Comparison of ENCODE assay signal across 14 cellular contexts in genomic region chr20:36569847-36570429, GRCh38. TPM values are rescaled to one million over a fixed set of nuclear protein-coding genes. Genes with fewer than 3 reads are reported as not detected.
A peak's percentile ranks its signal among the peaks of the same experiment; 100 is the strongest.
DNase-seq lines count a peak whose midpoint lies in the region; ATAC-seq, FAIRE-seq and TF ChIP-seq lines count a peak whose summit lies in the region.
"Had no signal": no experiment of that assay in that cellular context is flagged by ENCODE, and none has a peak within 500 bp of the region (broad histone marks: within the 10 kb centered on the region; RNA-seq: fewer than 3 reads in every experiment).

No MANE protein-coding gene starts in this region.

- H2AK9ac ChIP-seq in IMR-90 (replicated peaks; ENCODE audit: low read depth, low read length, poor library complexity), result no peak overlapping the region

- peaks cover 19% of the 10 kb centered on the region for H3K4me1 ChIP-seq in CD8-positive, alpha-beta T cell (ENCODE audit: insufficient read depth, low read length)
- H3K4me1 ChIP-seq in IMR-90 (ENCODE audit: control insufficient read depth, insufficient read depth, low read length) (peaks cover 6% of the 10 kb centered on the region), astrocyte (ENCODE audit: insufficient read depth, low read length) (peaks cover 20% of the 10 kb centered on the region), mesenchymal stem cell (ENCODE audit: control insufficient read depth, insufficient read depth, low read depth, low read length) (peaks cover 18% of the 10 kb centered on the region), tibial artery (peaks cover 0 to 18% (median 8%) of the 10 kb centered on the region in 4 donors)

- H3K9ac ChIP-seq in IMR-90 (ENCODE audit: low read depth, low read length) (no peak overlapping the region), astrocyte (ENCODE audit: low read length) (no peak overlapping the region), mesenchymal stem cell (ENCODE audit: low read length) (no peak overlapping the region)
- H3K9ac ChIP-seq: parathyroid adenoma had no signal

- H3K23ac ChIP-seq in IMR-90 (ENCODE audit: low read depth, low read length) (no peak overlapping the region), mesenchymal stem cell (ENCODE audit: low read length in 2 of 2) (no peak overlapping the region)

- TF ChIP-seq POLR2A in IMR-90 (IDR thresholded peaks at IDR 0.05; ENCODE audit: low read depth, low read length), result no peak

- POLR2A ChIA-PET in CD8-positive, alpha-beta T cell (lab: Charles Lee), result interaction anchor here (1.3 to 7.4 kb wide), 2 partner anchors 27 to 36 kb away, joined by 5 to 77 read pairs; partner anchors contain the start of gene RAB5IF
- POLR2A ChIA-PET in IMR-90 (lab: Charles Lee; ENCODE audit: unreplicated experiment), result no interaction called here

- H2BK5ac ChIP-seq in IMR-90 (ENCODE audit: low read depth, low read length, poor library complexity, severe bottlenecking) (no peak overlapping the region), mesenchymal stem cell (ENCODE audit: low read depth, low read length, poor library complexity, severe bottlenecking) (no peak overlapping the region)

- BruUV-seq in IMR-90 (replicated peaks; lab: Mats Ljungman, UMichigan), result no TSS peak

- in situ Hi-C loops in IMR-90 (cut with MboI; ENCODE audit: low sequenced_read_pairs), result no loop called here

- peaks cover 10% of the 10 kb centered on the region for H3K9me1 ChIP-seq in IMR-90 (ENCODE audit: insufficient read depth, low read length)

- dilution Hi-C loops in IMR-90 (cut with HindIII; ENCODE audit: low sequenced_read_pairs, unreplicated experiment), result no loop called here

- peaks cover 2% of the 10 kb centered on the region for H3K9me3 Mint-ChIP-seq in CD8-positive, alpha-beta T cell
- peaks cover 2% of the 10 kb centered on the region for H3K9me3 Mint-ChIP-seq in astrocyte (ENCODE audit: unreplicated experiment)

- TF ChIP-seq RAD21 in IMR-90 (IDR thresholded peaks at IDR 0.05; ENCODE audit: low read length), result no peak

- H3K36me3 ChIP-seq in CD8-positive, alpha-beta T cell (ENCODE audit: insufficient read depth, low read length), result no peaks in the 10 kb centered on the region
- no peaks in the 10 kb centered on the region for H3K36me3 ChIP-seq in IMR-90 (ENCODE audit: control insufficient read depth, insufficient read depth, low read length)
- no peaks in the 10 kb centered on the region for H3K36me3 ChIP-seq in astrocyte (ENCODE audit: insufficient read depth, low read length)
- no peaks in the 10 kb centered on the region for H3K36me3 ChIP-seq in mesenchymal stem cell (ENCODE audit: control insufficient read depth in 1 of 2, insufficient read depth in 2 of 2, low read depth in 1 of 2, low read length in 2 of 2)
- no peaks in the 10 kb centered on the region for H3K36me3 ChIP-seq in tibial artery

- no peak for TF ChIP-seq CTCF in CD8-positive, alpha-beta T cell (IDR thresholded peaks at IDR 0.05)
- TF ChIP-seq CTCF in IMR-90 (conservative IDR thresholded peaks at IDR 0.05; ENCODE audit: low read depth, low read length), result no peak
- no peak for TF ChIP-seq CTCF in astrocyte (IDR thresholded peaks at IDR 0.05; ENCODE audit: insufficient read depth, low read depth, low read length)
- TF ChIP-seq CTCF in tibial artery (IDR thresholded peaks at IDR 0.05), result no peak

- no peak for ATAC-seq in CD8-positive, alpha-beta T cell
- no peak for ATAC-seq in IMR-90 (ENCODE audit: low read depth)
- no peak for ATAC-seq in HG02973 (IDR thresholded peaks at IDR 0.05; ENCODE audit: unreplicated experiment)
- ATAC-seq: activated CD4-positive, CD25-positive, alpha-beta regulatory T cell treated with anti-CD3 and anti-CD28 coated beads, Interleukin-2, amount 50 U/mL, for 24 hours; stimulated activated naive B cell treated with anti-CD40 and anti-IgM and Interleukin-4, amounts not matched to agents 10 μg/mL and 1 μg/mL and 100 μg/mL, for 72 hours had no signal

- H2AFZ ChIP-seq in IMR-90 (replicated peaks; ENCODE audit: low read length, poor library complexity), result peak overlapping the region; percentile 47
- no peak overlapping the region for H2AFZ ChIP-seq in astrocyte (ENCODE audit: low read depth, low read length)
- H2AFZ ChIP-seq in mesenchymal stem cell (ENCODE audit: low read depth, low read length), result no peak overlapping the region
- H2AFZ ChIP-seq: parathyroid adenoma had no signal

- H4K91ac ChIP-seq in IMR-90 (ENCODE audit: insufficient read depth, low read depth, low read length) (no peak overlapping the region), mesenchymal stem cell (ENCODE audit: low read length) (no peak overlapping the region)

- H2AK5ac ChIP-seq in IMR-90 (ENCODE audit: low read depth, low read length) (peak overlapping the region; percentile 1; the same call in 1 of the 2 replicates), mesenchymal stem cell (ENCODE audit: low read length, severe bottlenecking) (peak overlapping the region; percentile 71)

- H4K20me1 ChIP-seq in IMR-90 (ENCODE audit: insufficient read depth, low read length) (peaks cover 3% of the 10 kb centered on the region; the same call in 1 of the 2 replicates), astrocyte (ENCODE audit: insufficient read depth, low read length) (peaks cover 3% of the 10 kb centered on the region)

- no peak overlapping the region for H3K14ac ChIP-seq in IMR-90 (replicated peaks; ENCODE audit: low read depth, low read length)
- no peak overlapping the region for H3K14ac ChIP-seq in mesenchymal stem cell (ENCODE audit: low read length in 2 of 2)

- CTCF ChIA-PET in CD8-positive, alpha-beta T cell (lab: Charles Lee), result no interaction called here
- CTCF ChIA-PET in IMR-90 (lab: Yijun Ruan, JAX), result interaction anchor here (0.9 kb wide), 1 partner anchor 34 kb away, joined by 3 read pairs; no protein-coding TSS in a partner anchor

- peaks cover 4 to 11% of the 10 kb centered on the region in 2 experiments; a peak in 3 of 4 replicates for H3K79me1 ChIP-seq in IMR-90 (ENCODE audit: low read depth in 1 of 2, low read length in 2 of 2)
- H3K79me1 ChIP-seq in mesenchymal stem cell (replicated peaks; ENCODE audit: low read length, poor library complexity, severe bottlenecking), result peaks cover 2% of the 10 kb centered on the region

- H3K18ac ChIP-seq in IMR-90 (ENCODE audit: low read depth, low read length), result no peak overlapping the region
- peak overlapping the region in 1 of 2 experiments; percentile 73 for H3K18ac ChIP-seq in mesenchymal stem cell (ENCODE audit: low read depth in 1 of 2, low read length in 2 of 2)

- no peaks in the 10 kb centered on the region for H3K27me3 Mint-ChIP-seq in CD8-positive, alpha-beta T cell (ENCODE audit: low read depth)
- H3K27me3 Mint-ChIP-seq in astrocyte (ENCODE audit: low read depth, unreplicated experiment), result no peaks in the 10 kb centered on the region
- H3K27me3 Mint-ChIP-seq: stimulated activated naive B cell treated with anti-CD40 and anti-IgM and Interleukin-4, amounts not matched to agents 10 μg/mL and 1 μg/mL and 100 μg/mL, for 72 hours had no signal

- no peak overlapping the region for H3K27ac ChIP-seq in CD8-positive, alpha-beta T cell (ENCODE audit: low read depth, low read length)
- no peak overlapping the region for H3K27ac ChIP-seq in IMR-90 (ENCODE audit: insufficient read depth, low read length)
- no peak overlapping the region for H3K27ac ChIP-seq in astrocyte (ENCODE audit: low read depth, low read length)
- H3K27ac ChIP-seq in mesenchymal stem cell (ENCODE audit: low read length, poor library complexity, severe bottlenecking), result no peak overlapping the region
- H3K27ac ChIP-seq in tibial artery, result no peak overlapping the region
- H3K27ac ChIP-seq: parathyroid adenoma had no signal

- no peak overlapping the region for H3K4me3 Mint-ChIP-seq in CD8-positive, alpha-beta T cell
- no peak overlapping the region for H3K4me3 Mint-ChIP-seq in astrocyte (ENCODE audit: unreplicated experiment)
- H3K4me3 Mint-ChIP-seq: stimulated activated naive B cell treated with anti-CD40 and anti-IgM and Interleukin-4, amounts not matched to agents 10 μg/mL and 1 μg/mL and 100 μg/mL, for 72 hours had no signal

- H2BK15ac ChIP-seq in IMR-90 (ENCODE audit: low read depth, low read length) (no peak overlapping the region), mesenchymal stem cell (ENCODE audit: low read depth, poor library complexity, severe bottlenecking) (no peak overlapping the region)

- H3K4me1 Mint-ChIP-seq in CD8-positive, alpha-beta T cell (ENCODE audit: low read depth), result peaks cover 23% of the 10 kb centered on the region
- peaks cover 30% of the 10 kb centered on the region for H3K4me1 Mint-ChIP-seq in astrocyte (ENCODE audit: low read depth, unreplicated experiment)

- H3K56ac ChIP-seq in IMR-90 (ENCODE audit: extremely low read depth, insufficient read depth, low read length), result no peak overlapping the region

- H3K79me2 ChIP-seq in astrocyte (ENCODE audit: insufficient read depth, low read length), result peaks cover 3% of the 10 kb centered on the region
- H3K79me2 ChIP-seq: parathyroid adenoma had no signal

- peak; percentile 88 for FAIRE-seq in astrocyte (lab: Jason Lieb, UNC)
- FAIRE-seq: frontal cortex had no signal

- H2BK120ac ChIP-seq in IMR-90 (ENCODE audit: low read depth, low read length) (no peak overlapping the region), mesenchymal stem cell (ENCODE audit: low read depth, low read length) (no peak overlapping the region)

- peak overlapping the region; percentile 78 for H3K27ac Mint-ChIP-seq in CD8-positive, alpha-beta T cell
- H3K27ac Mint-ChIP-seq in astrocyte (ENCODE audit: unreplicated experiment), result peak overlapping the region; percentile 20
- H3K27ac Mint-ChIP-seq: stimulated activated naive B cell treated with anti-CD40 and anti-IgM and Interleukin-4, amounts not matched to agents 10 μg/mL and 1 μg/mL and 100 μg/mL, for 72 hours had no signal

- no peak for DNase-seq in CD8-positive, alpha-beta T cell
- DNase-seq in IMR-90 (peak; percentile 65), astrocyte (ENCODE audit: low read depth) (peak; percentile 69), mesenchymal stem cell (peak; percentile 51), DMS153 treated with DMSO at 0.1 percent for 48 hours (lab: John Stamatoyannopoulos, UW; ENCODE audit: unreplicated experiment) (no peak), tibial artery (no peak)
- no peak for DNase-seq in activated CD4-positive, alpha-beta T cell treated with anti-CD3 and anti-CD28 coated beads, Interleukin-2, amount 50 U/mL, for 4 hours
- DNase-seq: cortex of kidney; NCI-H1092; stimulated activated naive B cell treated with anti-CD40 and anti-IgM and Interleukin-4, amounts not matched to agents 10 μg/mL and 1 μg/mL and 100 μg/mL, for 72 hours had no signal

- no peak overlapping the region for H4K8ac ChIP-seq in IMR-90 (ENCODE audit: low read depth in 2 of 2, low read length in 2 of 2)
- H4K8ac ChIP-seq in mesenchymal stem cell (ENCODE audit: low read length), result no peak overlapping the region

- no peak overlapping the region for H3K4me3 ChIP-seq in CD8-positive, alpha-beta T cell (ENCODE audit: low read depth, low read length)
- H3K4me3 ChIP-seq in IMR-90 (ENCODE audit: insufficient read depth, low read depth, low read length) (no peak overlapping the region), astrocyte (ENCODE audit: insufficient read depth, low read depth, low read length) (no peak overlapping the region), mesenchymal stem cell (ENCODE audit: insufficient read depth in 1 of 2, low read depth in 1 of 2, low read length in 2 of 2) (no peak overlapping the region), tibial artery (no peak overlapping the region)

- intact Hi-C loops in CD8-positive, alpha-beta T cell (cut with DNase I, micrococcal nuclease), result loop anchor here in 1 of 2 experiments (10.0 kb wide), 1 partner anchor 615 kb away; the partner anchor contains the start of gene SCAND1
- intact Hi-C loops in IMR-90 (cut with micrococcal nuclease) (no loop called here), tibial artery (cut with DNase I; ENCODE audit: low total_unique reads) (loop anchor here (10.0 kb wide), 1 partner anchor 185 kb away; no protein-coding TSS in a partner anchor)

- H3K4me2 ChIP-seq in IMR-90 (ENCODE audit: low read depth, low read length), result no peak overlapping the region
- peak overlapping the region; percentile 23 for H3K4me2 ChIP-seq in astrocyte (ENCODE audit: low read length)
- H3K4me2 ChIP-seq in mesenchymal stem cell (ENCODE audit: low read length, poor library complexity, severe bottlenecking), result no peak overlapping the region

- no peaks in the 10 kb centered on the region for H3K27me3 ChIP-seq in CD8-positive, alpha-beta T cell (ENCODE audit: insufficient read depth, low read length)
- H3K27me3 ChIP-seq in IMR-90 (ENCODE audit: control insufficient read depth, insufficient read depth, low read length) (no peaks in the 10 kb centered on the region), astrocyte (ENCODE audit: insufficient read depth, low read length) (no peaks in the 10 kb centered on the region), mesenchymal stem cell (ENCODE audit: control insufficient read depth in 1 of 2, insufficient read depth in 1 of 2, low read length in 2 of 2) (no peaks in the 10 kb centered on the region), tibial artery (no peaks in the 10 kb centered on the region)

- no peak overlapping the region for H2BK20ac ChIP-seq in IMR-90 (ENCODE audit: low read depth, low read length)

- no peak overlapping the region for H2BK12ac ChIP-seq in mesenchymal stem cell (ENCODE audit: low read length in 2 of 2)

- H4K5ac ChIP-seq in IMR-90 (ENCODE audit: low read depth, low read length), result no peak overlapping the region

- H3K4ac ChIP-seq in IMR-90 (ENCODE audit: low read depth, low read length), result no peak overlapping the region
- no peak overlapping the region for H3K4ac ChIP-seq in mesenchymal stem cell (ENCODE audit: low read depth in 1 of 2, low read length in 2 of 2)

- H3K9me3 ChIP-seq in CD8-positive, alpha-beta T cell (ENCODE audit: low read length), result no peaks in the 10 kb centered on the region
- H3K9me3 ChIP-seq in IMR-90 (ENCODE audit: control insufficient read depth, insufficient read depth, low read length) (peaks cover 4% of the 10 kb centered on the region), astrocyte (ENCODE audit: insufficient read depth, low read depth, low read length) (peaks cover 3% of the 10 kb centered on the region), mesenchymal stem cell (ENCODE audit: control insufficient read depth, low read length) (peaks cover 9% of the 10 kb centered on the region), tibial artery (peaks cover 0 to 6% (median 0%) of the 10 kb centered on the region in 3 donors)

- 90% methylated on average over 2 of the region's 7 CpGs; no CpG with 5 or more reads in 1 of the 2 experiments for WGBS in IMR-90 (ENCODE audit: extremely low coverage in 2 of 2, insufficient read length in 1 of 2), 2 experiments
- 60% methylated on average over 7 of the region's 7 CpGs for WGBS in mesenchymal stem cell

- H3K36me3 Mint-ChIP-seq in CD8-positive, alpha-beta T cell, result peaks cover 8% of the 10 kb centered on the region
- H3K36me3 Mint-ChIP-seq in astrocyte (ENCODE audit: low read depth, unreplicated experiment), result peaks cover 3% of the 10 kb centered on the region

RNA-seq across cellular contexts. Expression of gene TGIF2, which starts 3.5 kb away (rescaled TPM):
- total RNA-seq in CD8-positive, alpha-beta T cell, result 10 to 100 TPM; 50.4 to 51.1 TPM
- total RNA-seq in IMR-90 (2012; rRNA removed), result 9.7 and 10.6 TPM in 2 replicates
- polyA plus RNA-seq in IMR-90 (2012; rRNA removed), result 11.6 and 12.7 TPM in 2 replicates
- 7.5 and 9.7 TPM in 2 replicates for polyA plus RNA-seq in IMR-90 (2012; cell fraction: cytosol; rRNA removed)
- 9.9 and 15.1 TPM in 2 replicates for polyA plus RNA-seq in IMR-90 (2012; cell fraction: nucleus; rRNA removed; ENCODE audit: low replicate concordance)
- 24.4 and 27.8 TPM in 2 replicates for total RNA-seq in astrocyte
- 16.5 TPM for polyA plus RNA-seq in mesenchymal stem cell (2013, experiment 1 of 2)
- 16.7 TPM for polyA plus RNA-seq in mesenchymal stem cell (2013, experiment 2 of 2)

RNA-seq across cellular contexts. Expression of gene MYL9, which starts 28.6 kb away (rescaled TPM):
- not detected for total RNA-seq in CD8-positive, alpha-beta T cell
- 90.0 and 97.5 TPM in 2 replicates for total RNA-seq in IMR-90 (2012; rRNA removed)
- polyA plus RNA-seq in IMR-90 (2012; rRNA removed), result 425 and 491 TPM in 2 replicates
- polyA plus RNA-seq in IMR-90 (2012; cell fraction: cytosol; rRNA removed), result 389 and 526 TPM in 2 replicates
- polyA plus RNA-seq in IMR-90 (2012; cell fraction: nucleus; rRNA removed; ENCODE audit: low replicate concordance), result 246 and 255 TPM in 2 replicates
- 1,166 and 1,247 TPM in 2 replicates for total RNA-seq in astrocyte
- polyA plus RNA-seq in mesenchymal stem cell (2013, experiment 1 of 2), result 959 TPM
- polyA plus RNA-seq in mesenchymal stem cell (2013, experiment 2 of 2), result 955 TPM

RNA-seq across cellular contexts. Expression of gene RAB5IF, which starts 35.6 kb away (rescaled TPM):
- 100 to 1,000 TPM; 106 to 108 TPM for total RNA-seq in CD8-positive, alpha-beta T cell
- total RNA-seq in IMR-90 (2012; rRNA removed), result 74.0 and 90.3 TPM in 2 replicates
- 93.1 and 96.6 TPM in 2 replicates for polyA plus RNA-seq in IMR-90 (2012; rRNA removed)
- 60.5 and 63.1 TPM in 2 replicates for polyA plus RNA-seq in IMR-90 (2012; cell fraction: cytosol; rRNA removed)
- polyA plus RNA-seq in IMR-90 (2012; cell fraction: nucleus; rRNA removed; ENCODE audit: low replicate concordance), result 30.9 and 74.4 TPM in 2 replicates
- 105 and 117 TPM in 2 replicates for total RNA-seq in astrocyte
- 138 TPM for polyA plus RNA-seq in mesenchymal stem cell (2013, experiment 1 of 2)
- polyA plus RNA-seq in mesenchymal stem cell (2013, experiment 2 of 2), result 147 TPM

Comparison
In these comparisons a context has a peak if more than half of its experiments do, and no peak if none do; other contexts are left out.
1. DNase-seq: peak in IMR-90 (single experiment), astrocyte (single experiment) and mesenchymal stem cell (single experiment); none in CD8-positive, alpha-beta T cell (0 of 7), activated CD4-positive, alpha-beta T cell treated with anti-CD3 and anti-CD28 coated beads, Interleukin-2, amount 50 U/mL, for 4 hours (0 of 2), DMS153 treated with DMSO at 0.1 percent for 48 hours (single experiment) and tibial artery (0 of 2).
2. RNA of gene MYL9, which starts 28.6 kb away (total RNA-seq): 1,166 to 1,247 TPM in astrocyte and 90.0 to 97.5 TPM in IMR-90; not detected in CD8-positive, alpha-beta T cell; every median in the first group is over 10 times any median in the second.